10 cellular contexts compared by ENCODE assay signal in the genomic region with DNA sequence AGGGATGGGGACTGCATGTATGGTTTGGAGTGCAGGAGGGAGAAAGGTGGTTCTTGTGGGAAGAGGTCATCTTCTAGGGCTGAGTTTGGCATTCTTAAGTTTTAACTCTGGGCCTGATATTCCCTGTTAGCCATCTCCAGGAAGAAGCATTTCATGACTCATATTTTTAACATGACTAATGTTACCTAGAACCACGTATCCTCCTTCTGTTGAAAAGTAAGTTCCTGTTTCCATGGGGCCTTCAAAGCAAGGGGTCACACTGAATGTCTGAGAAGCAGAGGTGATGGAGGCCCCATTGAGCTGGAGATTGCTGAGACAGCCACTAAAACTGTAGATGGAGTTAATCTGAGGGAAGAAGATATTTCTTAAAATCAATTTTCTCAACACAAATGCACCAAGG. TPM values are rescaled to one million over a fixed set of nuclear protein-coding genes. Genes with fewer than 3 reads are reported as not detected.
A peak's percentile ranks its signal among the peaks of the same experiment; 100 is the strongest.
DNase-seq lines count a peak whose midpoint lies in the region; ATAC-seq and TF ChIP-seq lines count a peak whose summit lies in the region.
"Had no signal": no experiment of that assay in that cellular context is flagged by ENCODE, and none has a peak within 500 bp of the region (broad histone marks: within the 10 kb centered on the region; RNA-seq: fewer than 3 reads in every experiment).

No MANE protein-coding gene starts in this region.

- no peak for TF ChIP-seq CTCF in PC-3 (conservative IDR thresholded peaks at IDR 0.05; ENCODE audit: low read depth, low read length)
- TF ChIP-seq CTCF in endothelial cell (IDR thresholded peaks at IDR 0.05; ENCODE audit: unreplicated experiment) = no peak

- POLR2A ChIA-PET in PC-3 (lab: Charles Lee; ENCODE audit: unreplicated experiment) = interaction anchor here (0.7 kb wide), 1 partner anchor 9 kb away, joined by 3 read pairs; no protein-coding TSS in a partner anchor

- H2AFZ ChIP-seq in PC-3 (ENCODE audit: low read length) = peak overlapping the region; percentile 37; the same call in 1 of the 2 replicates
- H2AFZ ChIP-seq: parathyroid adenoma had no signal

- no peak overlapping the region for H3K4me2 ChIP-seq in PC-3 (ENCODE audit: low read length)

- peaks cover 1% of the 10 kb centered on the region for H3K36me3 Mint-ChIP-seq in activated CD8-positive, alpha-beta memory T cell treated with anti-CD3 and anti-CD28 coated beads, Interleukin-2, amount 10 ng/mL, durations not matched to agents 7 days and 5 days
- no peaks in the 10 kb centered on the region for H3K36me3 Mint-ChIP-seq in endothelial cell (ENCODE audit: low read depth, unreplicated experiment)
- no peaks in the 10 kb centered on the region for H3K36me3 Mint-ChIP-seq in stimulated activated naive CD8-positive, alpha-beta T cell treated with anti-CD3 and anti-CD28 coated beads, Interleukin-15, Interleukin-2, amounts not matched to agents 100 ng/mL and 50 ng/mL, for 24 hours (ENCODE audit: low read depth)

- peaks cover 24% of the 10 kb centered on the region for H3K4me1 Mint-ChIP-seq in activated CD8-positive, alpha-beta memory T cell treated with anti-CD3 and anti-CD28 coated beads, Interleukin-2, amount 10 ng/mL, durations not matched to agents 7 days and 5 days
- H3K4me1 Mint-ChIP-seq in endothelial cell (ENCODE audit: unreplicated experiment) = peaks cover 2% of the 10 kb centered on the region
- H3K4me1 Mint-ChIP-seq in stimulated activated naive CD8-positive, alpha-beta T cell treated with anti-CD3 and anti-CD28 coated beads, Interleukin-15, Interleukin-2, amounts not matched to agents 100 ng/mL and 50 ng/mL, for 24 hours (ENCODE audit: low read depth) = peaks cover 18% of the 10 kb centered on the region

- intact Hi-C loops in PC-3 (cut with micrococcal nuclease) = no loop called here

- no peak overlapping the region for H3K9ac ChIP-seq in PC-3 (ENCODE audit: low read length)
- H3K9ac ChIP-seq: parathyroid adenoma had no signal

- H3K27ac Mint-ChIP-seq in activated CD8-positive, alpha-beta memory T cell treated with anti-CD3 and anti-CD28 coated beads, Interleukin-2, amount 10 ng/mL, durations not matched to agents 7 days and 5 days = peak overlapping the region; percentile 82
- H3K27ac Mint-ChIP-seq in endothelial cell (ENCODE audit: unreplicated experiment) = peak overlapping the region; percentile 5
- peak overlapping the region; percentile 83 for H3K27ac Mint-ChIP-seq in stimulated activated naive CD8-positive, alpha-beta T cell treated with anti-CD3 and anti-CD28 coated beads, Interleukin-15, Interleukin-2, amounts not matched to agents 100 ng/mL and 50 ng/mL, for 24 hours

- H3K79me2 ChIP-seq in PC-3 (ENCODE audit: low read length) = no peaks in the 10 kb centered on the region
- H3K79me2 ChIP-seq: parathyroid adenoma had no signal

- H3K9me3 ChIP-seq in PC-3 (ENCODE audit: low read length) = no peaks in the 10 kb centered on the region

- no peaks in the 10 kb centered on the region for H3K9me3 Mint-ChIP-seq in activated CD8-positive, alpha-beta memory T cell treated with anti-CD3 and anti-CD28 coated beads, Interleukin-2, amount 10 ng/mL, durations not matched to agents 7 days and 5 days (ENCODE audit: low read depth)
- H3K9me3 Mint-ChIP-seq in endothelial cell (ENCODE audit: unreplicated experiment) = no peaks in the 10 kb centered on the region
- no peaks in the 10 kb centered on the region for H3K9me3 Mint-ChIP-seq in stimulated activated naive CD8-positive, alpha-beta T cell treated with anti-CD3 and anti-CD28 coated beads, Interleukin-15, Interleukin-2, amounts not matched to agents 100 ng/mL and 50 ng/mL, for 24 hours
- H3K9me3 Mint-ChIP-seq: activated T-cell treated with anti-CD3 and anti-CD28 coated beads, Interleukin-2, amount 50 U/mL, for 4 hours had no signal

- H3K27ac ChIP-seq in PC-3 (ENCODE audit: low read length) = peak overlapping the region; percentile 9
- H3K27ac ChIP-seq: parathyroid adenoma had no signal

- peaks cover 15% of the 10 kb centered on the region for H3K27me3 Mint-ChIP-seq in activated CD8-positive, alpha-beta memory T cell treated with anti-CD3 and anti-CD28 coated beads, Interleukin-2, amount 10 ng/mL, durations not matched to agents 7 days and 5 days
- H3K27me3 Mint-ChIP-seq in endothelial cell (ENCODE audit: unreplicated experiment) = no peaks in the 10 kb centered on the region
- H3K27me3 Mint-ChIP-seq in stimulated activated naive CD8-positive, alpha-beta T cell treated with anti-CD3 and anti-CD28 coated beads, Interleukin-15, Interleukin-2, amounts not matched to agents 100 ng/mL and 50 ng/mL, for 24 hours = peaks cover 11% of the 10 kb centered on the region

- H3K9me2 ChIP-seq in PC-3 (replicated peaks; ENCODE audit: low read length) = no peaks in the 10 kb centered on the region

- DNase-seq in activated CD8-positive, alpha-beta memory T cell treated with anti-CD3 and anti-CD28 coated beads, Interleukin-2, amount 10 ng/mL, durations not matched to agents 7 days and 5 days = no peak
- DNase-seq in activated CD8-positive, alpha-beta memory T cell treated with anti-CD3 and anti-CD28 coated beads for 24 hours = no peak
- DNase-seq in PC-3 (peak; percentile 71), endothelial cell (ENCODE audit: low spot score) (no peak), NCI-H2081 treated with DMSO at 0.1 percent for 48 hours (lab: John Stamatoyannopoulos, UW) (no peak), nucleus accumbens (lab: John Stamatoyannopoulos, UW) (no peak), NCI-H2107 (lab: John Stamatoyannopoulos, UW) (no peak)
- DNase-seq: activated T-cell treated with anti-CD3 and anti-CD28 coated beads, Interleukin-2, amount 50 U/mL, for 4 hours had no signal

- CTCF ChIA-PET in activated CD8-positive, alpha-beta memory T cell treated with anti-CD3 and anti-CD28 coated beads, Interleukin-2, amount 10 ng/mL, durations not matched to agents 7 days and 5 days (lab: Charles Lee) = interaction anchor here (2.1 kb wide), 1 partner anchor 46 kb away, joined by 8 read pairs; no protein-coding TSS in a partner anchor
- CTCF ChIA-PET in PC-3 (lab: Charles Lee) = no interaction called here

- ATAC-seq in activated CD8-positive, alpha-beta memory T cell treated with anti-CD3 and anti-CD28 coated beads, Interleukin-2, amount 10 ng/mL, durations not matched to agents 7 days and 5 days = peak; percentile 84
- ATAC-seq in PC-3 = peak; percentile 94

- no peak overlapping the region for H3K4me3 Mint-ChIP-seq in activated CD8-positive, alpha-beta memory T cell treated with anti-CD3 and anti-CD28 coated beads, Interleukin-2, amount 10 ng/mL, durations not matched to agents 7 days and 5 days
- no peak overlapping the region for H3K4me3 Mint-ChIP-seq in endothelial cell (ENCODE audit: unreplicated experiment)
- H3K4me3 Mint-ChIP-seq in stimulated activated naive CD8-positive, alpha-beta T cell treated with anti-CD3 and anti-CD28 coated beads, Interleukin-15, Interleukin-2, amounts not matched to agents 100 ng/mL and 50 ng/mL, for 24 hours = peak overlapping the region; percentile 6
- H3K4me3 Mint-ChIP-seq: activated T-cell treated with anti-CD3 and anti-CD28 coated beads, Interleukin-2, amount 50 U/mL, for 4 hours had no signal

- H4K20me1 ChIP-seq in PC-3 (ENCODE audit: low read length) = no peaks in the 10 kb centered on the region

- peaks cover 14% of the 10 kb centered on the region for H3K4me1 ChIP-seq in PC-3 (ENCODE audit: insufficient read depth, low read length)
- H3K4me1 ChIP-seq: parathyroid adenoma had no signal

- no peaks in the 10 kb centered on the region for H3F3A ChIP-seq in PC-3 (ENCODE audit: low read length, unreplicated experiment)

- BruUV-seq in PC-3 (replicated peaks; lab: Mats Ljungman, UMichigan) = no TSS peak

- H3K4me3 ChIP-seq in PC-3 (ENCODE audit: low read length) = no peak overlapping the region

- no peaks in the 10 kb centered on the region for H3K36me3 ChIP-seq in PC-3 (ENCODE audit: low read depth, low read length)

- no peaks in the 10 kb centered on the region for H3K27me3 ChIP-seq in PC-3 (ENCODE audit: low read length)

RNA-seq across cellular contexts. Expression of gene FAM229B, which starts 30.2 kb away (rescaled TPM):
- 1 to 10 TPM; 4.1 to 4.5 TPM for total RNA-seq in activated CD8-positive, alpha-beta memory T cell treated with anti-CD3 and anti-CD28 coated beads, Interleukin-2, amount 10 ng/mL, durations not matched to agents 7 days and 5 days
- 2.8 and 6.7 TPM in 2 replicates for total RNA-seq in PC-3 (2014; rRNA removed)
- total RNA-seq in endothelial cell (ENCODE audit: unreplicated experiment) = 20.9 TPM

RNA-seq across cellular contexts. Expression of gene TUBE1, which starts 30.3 kb away (rescaled TPM):
- total RNA-seq in activated CD8-positive, alpha-beta memory T cell treated with anti-CD3 and anti-CD28 coated beads, Interleukin-2, amount 10 ng/mL, durations not matched to agents 7 days and 5 days = 10 to 100 TPM; 20.7 to 28.7 TPM
- total RNA-seq in PC-3 (2014; rRNA removed) (9.5 and 9.6 TPM in 2 replicates), endothelial cell (ENCODE audit: unreplicated experiment) (13.7 TPM)

Comparison
In these comparisons a context has a peak if more than half of its experiments do, and no peak if none do; other contexts are left out.
1. H3K27ac Mint-ChIP-seq: peak in every context shown above with its lines; median percentile 83 in stimulated activated naive CD8-positive, alpha-beta T cell treated with anti-CD3 and anti-CD28 coated beads, Interleukin-15, Interleukin-2, amounts not matched to agents 100 ng/mL and 50 ng/mL, for 24 hours; 82 in activated CD8-positive, alpha-beta memory T cell treated with anti-CD3 and anti-CD28 coated beads, Interleukin-2, amount 10 ng/mL, durations not matched to agents 7 days and 5 days; 5 in endothelial cell.